Comparison of ENCODE assay signal across 37 cellular contexts in genomic region chr1:27216466-27216865, GRCh38. TPM values are rescaled to one million over a fixed set of nuclear protein-coding genes. Genes with fewer than 3 reads are reported as not detected.
DNase-seq lines count a peak whose midpoint lies in the region; ATAC-seq, FAIRE-seq and TF ChIP-seq lines count a peak whose summit lies in the region.
"Had no signal": no experiment of that assay in that cellular context is flagged by ENCODE, and none has a peak within 500 bp of the region (broad histone marks: within the 10 kb centered on the region; RNA-seq: fewer than 3 reads in every experiment).

No MANE protein-coding gene starts in this region.

- POLR2A ChIA-PET in K562 (lab: Yijun Ruan, JAX): interaction anchor here (1.1 kb wide), 1 partner anchor 9 kb away, joined by 3 read pairs; no protein-coding TSS in a partner anchor

- no peaks in the 10 kb centered on the region for H3K36me3 Mint-ChIP-seq in GM23338 (ENCODE audit: low read depth)
- H3K36me3 Mint-ChIP-seq: CD14-positive monocyte; CD4-positive, alpha-beta memory T cell; CD4-positive, CD25-positive, alpha-beta regulatory T cell; CD8-positive, alpha-beta memory T cell; CD8-positive, alpha-beta T cell had no signal

- ATAC-seq in GM23338 (no peak), K562 (no peak)
- ATAC-seq in activated CD4-positive, CD25-positive, alpha-beta regulatory T cell treated with anti-CD3 and anti-CD28 coated beads, Interleukin-2, amount 50 U/mL, for 24 hours: no peak
- ATAC-seq: A549; CD8-positive, alpha-beta T cell had no signal

- TF ChIP-seq POLR2A in K562 (conservative IDR thresholded peaks at IDR 0.05): no peak
- TF ChIP-seq POLR2A in tibial nerve (IDR thresholded peaks at IDR 0.05): no peak

- H3K79me2 ChIP-seq in GM23338 (replicated peaks; ENCODE audit: insufficient read depth) (no peaks in the 10 kb centered on the region), K562 (ENCODE audit: control insufficient read depth, insufficient read depth, low read length) (no peaks in the 10 kb centered on the region), parathyroid adenoma (no peaks in the 10 kb centered on the region)

- H3K4me1 Mint-ChIP-seq in GM23338: no peaks in the 10 kb centered on the region
- H3K4me1 Mint-ChIP-seq: B cell; CD14-positive monocyte; CD8-positive, alpha-beta memory T cell had no signal

- no peak for FAIRE-seq in K562 (lab: Jason Lieb, UNC)
- FAIRE-seq: A204.1, A549, D721Med had no signal

- TF ChIP-seq RAD21 in K562 (CRISPR knock-in tag; conservative IDR thresholded peaks at IDR 0.05 in 1 of 2, IDR thresholded peaks at IDR 0.05 in 1 of 2): no peak

- no peaks in the 10 kb centered on the region for H4K20me1 ChIP-seq in GM23338 (replicated peaks; ENCODE audit: insufficient read depth)
- no peaks in the 10 kb centered on the region for H4K20me1 ChIP-seq in K562 (replicated peaks; ENCODE audit: control insufficient read depth, insufficient read depth, low read length)
- H4K20me1 ChIP-seq: BLaER1; BLaER1 treated with 17β-estradiol and CSF1 and Interleukin-3, amounts not matched to agents 10 nM and 100 nM had no signal

- H3K9ac ChIP-seq in K562 (ENCODE audit: insufficient read depth in 1 of 2, low read depth in 2 of 2, low read length in 2 of 2): no peak overlapping the region
- no peak overlapping the region for H3K9ac ChIP-seq in parathyroid adenoma
- H3K9ac ChIP-seq: BLaER1; BLaER1 treated with 17β-estradiol and CSF1 and Interleukin-3, amounts not matched to agents 10 nM and 100 nM had no signal

- H3F3A ChIP-seq in GM23338 (replicated peaks; ENCODE audit: low read depth): no peaks in the 10 kb centered on the region

- no peaks in the 10 kb centered on the region for H3K9me2 ChIP-seq in GM23338 (ENCODE audit: insufficient read depth)

- in situ Hi-C loops in K562 (cut with MboI): no loop called here

- H3K4me2 ChIP-seq in GM23338: no peak overlapping the region
- no peak overlapping the region for H3K4me2 ChIP-seq in K562 (ENCODE audit: insufficient read depth, low read length)
- H3K4me2 ChIP-seq in parathyroid adenoma (ENCODE audit: low read length): no peak overlapping the region
- H3K4me2 ChIP-seq: A549; BLaER1; BLaER1 treated with 17β-estradiol and CSF1 and Interleukin-3, amounts not matched to agents 10 nM and 100 nM had no signal

- H3K4me3 Mint-ChIP-seq in GM23338: no peak overlapping the region
- H3K4me3 Mint-ChIP-seq: B cell; CD14-positive monocyte; CD4-positive, alpha-beta memory T cell; CD4-positive, alpha-beta T cell; CD4-positive, CD25-positive, alpha-beta regulatory T cell; CD8-positive, alpha-beta memory T cell; CD8-positive, alpha-beta T cell had no signal

- 52% methylated on average over 7 of the region's 7 CpGs for WGBS in K562 (ENCODE audit: insufficient coverage, low coverage, missing lambda C conversion rate)
- WGBS in tibial nerve, 2 donors: 91 to 93% methylated on average over 7 of the region's 7 CpGs

- H3K9me3 Mint-ChIP-seq in GM23338: no peaks in the 10 kb centered on the region; the same call in 2 of the 3 replicates
- H3K9me3 Mint-ChIP-seq: CD4-positive, alpha-beta memory T cell; CD4-positive, alpha-beta T cell; CD8-positive, alpha-beta memory T cell; CD8-positive, alpha-beta T cell had no signal

- H3K27me3 Mint-ChIP-seq in GM23338 (ENCODE audit: insufficient read depth, low read depth, poor library complexity): peaks cover 2% of the 10 kb centered on the region
- H3K27me3 Mint-ChIP-seq: B cell; CD4-positive, alpha-beta T cell had no signal

- CTCF ChIA-PET in K562 (lab: Yijun Ruan, JAX; ENCODE audit: low intra/inter-chr PET ratio): no interaction called here

- BruUV-seq in K562 (replicated peaks; lab: Mats Ljungman, UMichigan): no TSS peak

- H3K9me1 ChIP-seq in K562 (ENCODE audit: control insufficient read depth, insufficient read depth, low read length): no peaks in the 10 kb centered on the region

- H3K27me3 ChIP-seq in GM23338 (ENCODE audit: insufficient read depth): no peaks in the 10 kb centered on the region
- H3K27me3 ChIP-seq in K562 (ENCODE audit: control insufficient read depth in 2 of 2, insufficient read depth in 2 of 2, low read length in 2 of 2): no peaks in the 10 kb centered on the region
- no peaks in the 10 kb centered on the region for H3K27me3 ChIP-seq in parathyroid adenoma (ENCODE audit: control insufficient read depth, insufficient read depth, low read length)
- no peaks in the 10 kb centered on the region for H3K27me3 ChIP-seq in tibial nerve
- H3K27me3 ChIP-seq: BE2C; BLaER1; BLaER1 treated with 17β-estradiol and CSF1 and Interleukin-3, amounts not matched to agents 10 nM and 100 nM had no signal

- no peaks in the 10 kb centered on the region for H3K36me3 ChIP-seq in GM23338 (ENCODE audit: insufficient read depth)
- H3K36me3 ChIP-seq in K562 (ENCODE audit: control insufficient read depth, insufficient read depth, low read length): no peaks in the 10 kb centered on the region
- no peaks in the 10 kb centered on the region for H3K36me3 ChIP-seq in parathyroid adenoma (ENCODE audit: control insufficient read depth, insufficient read depth, low read length)
- H3K36me3 ChIP-seq in tibial nerve: no peaks in the 10 kb centered on the region
- H3K36me3 ChIP-seq: BE2C; BLaER1; BLaER1 treated with 17β-estradiol and CSF1 and Interleukin-3, amounts not matched to agents 10 nM and 100 nM had no signal

- H3K4me3 ChIP-seq in GM23338 (no peak overlapping the region), K562 (no peak overlapping the region), parathyroid adenoma (ENCODE audit: low read depth, low read length) (peak overlapping the region; percentile 5), tibial nerve (no peak overlapping the region)
- H3K4me3 ChIP-seq: A549; BLaER1; BLaER1 treated with 17β-estradiol and CSF1 and Interleukin-3, amounts not matched to agents 10 nM and 100 nM had no signal

- H3K27ac Mint-ChIP-seq in GM23338: no peak overlapping the region
- H3K27ac Mint-ChIP-seq: B cell; CD14-positive monocyte; CD4-positive, alpha-beta memory T cell; CD4-positive, alpha-beta T cell; CD4-positive, CD25-positive, alpha-beta regulatory T cell; CD8-positive, alpha-beta T cell had no signal

- TF ChIP-seq EP300 in K562 (IDR thresholded peaks at IDR 0.05; ENCODE audit: low read length) (no peak), tibial nerve (IDR thresholded peaks at IDR 0.05) (no peak)

- intact Hi-C loops in K562 (cut with micrococcal nuclease): no loop called here

- H3K27ac ChIP-seq in GM23338 (ENCODE audit: low read depth): no peak overlapping the region
- H3K27ac ChIP-seq in K562 (ENCODE audit: extremely low read depth, low read depth, low read length): no peak overlapping the region
- no peak overlapping the region for H3K27ac ChIP-seq in parathyroid adenoma
- H3K27ac ChIP-seq in tibial nerve: no peak overlapping the region
- H3K27ac ChIP-seq: 22Rv1; A549; BLaER1; BLaER1 treated with 17β-estradiol and CSF1 and Interleukin-3, amounts not matched to agents 10 nM and 100 nM; C4-2B had no signal

- H3K4me1 ChIP-seq in GM23338 (ENCODE audit: insufficient read depth): no peaks in the 10 kb centered on the region
- H3K4me1 ChIP-seq in K562 (replicated peaks in 1 of 2; ENCODE audit: control insufficient read depth in 2 of 2, insufficient read depth in 2 of 2, low read length in 2 of 2): peaks cover 0 to 8% of the 10 kb centered on the region in 2 experiments; a peak in 3 of 5 replicates
- no peaks in the 10 kb centered on the region for H3K4me1 ChIP-seq in parathyroid adenoma
- H3K4me1 ChIP-seq in tibial nerve: no peaks in the 10 kb centered on the region
- H3K4me1 ChIP-seq: A549; BE2C; BLaER1; BLaER1 treated with 17β-estradiol and CSF1 and Interleukin-3, amounts not matched to agents 10 nM and 100 nM; Caco-2 had no signal

- TF ChIP-seq CTCF in GM23338 (conservative IDR thresholded peaks at IDR 0.05; ENCODE audit: low read depth in 2 of 2) (no peak), K562 (IDR thresholded peaks at IDR 0.05 in 2 of 3, conservative IDR thresholded peaks at IDR 0.05 in 1 of 3; ENCODE audit: insufficient read depth in 2 of 3, low read depth in 1 of 3, low read length in 3 of 3) (no peak), parathyroid adenoma (IDR thresholded peaks at IDR 0.05) (no peak), tibial nerve (IDR thresholded peaks at IDR 0.05) (no peak)

- H2AFZ ChIP-seq in GM23338: peak overlapping the region; percentile 23; the same call in 1 of the 2 replicates
- H2AFZ ChIP-seq in K562 (ENCODE audit: low read depth, low read length): 0 out of 2 replicates have a peak overlapping the region, but pooled peaks have one; percentile 37
- no peak overlapping the region for H2AFZ ChIP-seq in parathyroid adenoma

- no peaks in the 10 kb centered on the region for H3K9me3 ChIP-seq in K562 (replicated peaks; ENCODE audit: control insufficient read depth, insufficient read depth, low read depth, low read length)
- H3K9me3 ChIP-seq in parathyroid adenoma (ENCODE audit: control insufficient read depth, low read length): no peaks in the 10 kb centered on the region
- H3K9me3 ChIP-seq in tibial nerve: no peaks in the 10 kb centered on the region
- H3K9me3 ChIP-seq: A549, BE2C, Caco-2 had no signal

- DNase-seq in GM23338 (ENCODE audit: low spot score) (no peak), K562 (ENCODE audit: extremely low read depth in 1 of 4, low spot score in 3 of 4) (no peak), mesenteric fat pad (ENCODE audit: low spot score) (peak; percentile 51), NCI-H526 treated with DMSO at 0.1 percent for 48 hours (lab: John Stamatoyannopoulos, UW) (no peak), tibial nerve (ENCODE audit: low spot score in 2 of 2) (no peak), NOMO-1 (lab: John Stamatoyannopoulos, UW; ENCODE audit: unreplicated experiment in 2 of 2) (no peak)
- DNase-seq: 8988T; ACHN; AML-193; C1 segment of cervical spinal cord; Caco-2; Calu3; CD4-positive, alpha-beta memory T cell; CD4-positive, alpha-beta T cell; CD4-positive, CD25-positive, alpha-beta regulatory T cell; CD8-positive, alpha-beta memory T cell; CD8-positive, alpha-beta T cell; COR-L47; DMS 273 treated with DMSO at 0.1 percent for 48 hours; DMS153; DMS53; DMS79; DMS79 treated with DMSO at 0.1 percent for 48 hours; DND-41; EL had no signal

RNA-seq across cellular contexts. Expression of gene WDTC1, which starts 18.0 kb away (rescaled TPM):
- 13.9 and 14.0 TPM in 2 replicates for total RNA-seq in GM23338 (2014; rRNA removed; shearing (Covaris generic))
- 3.4 and 3.8 TPM in 2 replicates for polyA plus RNA-seq in GM23338 (2016; fragmentation: Nextera tagmentation; extraction: Ambion mirVana)
- total RNA-seq in K562 (2011; cell fraction: chromatin; rRNA removed; ENCODE audit: low replicate concordance): 11.7 and 29.9 TPM in 2 replicates
- 14.6 and 17.5 TPM in 2 replicates for total RNA-seq in K562 (2011; cell fraction: nucleolus; rRNA removed)
- 16.1 and 18.5 TPM in 2 replicates for total RNA-seq in K562 (2011; cell fraction: nucleoplasm; rRNA removed)
- 14.7 and 15.9 TPM in 2 replicates for total RNA-seq in K562 (2014; rRNA removed)
- 6.8 and 8.2 TPM in 2 replicates for total RNA-seq in K562 (2014; rRNA removed; fragmentation: Illumina TruSeq; extraction: Trizol)
- total RNA-seq in K562 (2015; rRNA removed; fragmentation: Illumina TruSeq; extraction: Trizol): 8.1 and 8.4 TPM in 2 replicates
- 29.5 and 32.3 TPM in 2 replicates for total RNA-seq in K562 (2021)
- polyA plus RNA-seq in K562 (2011; rRNA removed): 8.8 and 16.9 TPM in 2 replicates
- 7.0 and 10.9 TPM in 2 replicates for polyA plus RNA-seq in K562 (2011; cell fraction: cytosol; rRNA removed)
- 12.4 and 17.4 TPM in 2 replicates for polyA plus RNA-seq in K562 (2011; cell fraction: nucleus; rRNA removed)
- polyA plus RNA-seq in K562 (2012): 24.8 and 47.4 TPM in 2 replicates
- polyA plus RNA-seq in K562 (2014; fragmentation: Illumina TruSeq; extraction: Trizol): 26.9 and 30.2 TPM in 2 replicates
- polyA plus RNA-seq in K562 (2014; fragmentation: Nextera tagmentation; extraction: Ambion mirVana): under 1 TPM; 0.18 to 0.27 TPM
- 15.2 and 16.0 TPM in 2 replicates for polyA plus RNA-seq in K562 (2014; rRNA removed)
- polyA minus RNA-seq in K562 (2011; rRNA and poly(A)+ RNA removed): 11.2 and 11.4 TPM in 2 replicates
- 11.3 and 13.6 TPM in 2 replicates for polyA minus RNA-seq in K562 (2011; cell fraction: cytosol; rRNA and poly(A)+ RNA removed)
- 7.4 and 10.4 TPM in 2 replicates for polyA minus RNA-seq in K562 (2011; cell fraction: nucleus; rRNA and poly(A)+ RNA removed)
- 29.2 TPM for total RNA-seq in mesenteric fat pad
- total RNA-seq in tibial nerve: 10 to 100 TPM; 33.0 to 51.0 (median 38.4) TPM
